25 cellular contexts compared by ENCODE assay signal in genomic region chr10:4310153-4310552, GRCh38.
A peak's percentile ranks its signal among the peaks of the same experiment; 100 is the strongest.
DNase-seq lines count a peak whose midpoint lies in the region; ATAC-seq and TF ChIP-seq lines count a peak whose summit lies in the region.
"Had no signal": no experiment of that assay in that cellular context is flagged by ENCODE, and none has a peak within 500 bp of the region (broad histone marks: within the 10 kb centered on the region; RNA-seq: fewer than 3 reads in every experiment).

No MANE protein-coding gene starts in this region.

- no peaks in the 10 kb centered on the region for H3K79me2 ChIP-seq in Karpas-422 (ENCODE audit: low read length)

- no peaks in the 10 kb centered on the region for H3K9me2 ChIP-seq in Karpas-422 (replicated peaks; ENCODE audit: insufficient read depth, low read length)

- H3K27me3 ChIP-seq in Karpas-422 (ENCODE audit: low read length) = no peaks in the 10 kb centered on the region
- H3K27me3 ChIP-seq in esophagus muscularis mucosa = no peaks in the 10 kb centered on the region
- no peaks in the 10 kb centered on the region for H3K27me3 ChIP-seq in left ventricle myocardium inferior (ENCODE audit: low read depth)
- no peaks in the 10 kb centered on the region for H3K27me3 ChIP-seq in skeletal muscle tissue (ENCODE audit: control insufficient read depth in 3 of 3, insufficient read depth in 3 of 3, low read length in 3 of 3)
- H3K27me3 ChIP-seq in body of pancreas = no peaks in the 10 kb centered on the region
- H3K27me3 ChIP-seq: BE2C had no signal

- ATAC-seq in HG02642 (IDR thresholded peaks at IDR 0.05; ENCODE audit: poor library complexity, unreplicated experiment) = no peak
- no peak for ATAC-seq in body of pancreas
- ATAC-seq in GM18511 (IDR thresholded peaks at IDR 0.05; ENCODE audit: unreplicated experiment) = no peak
- ATAC-seq: HepG2, K562 had no signal

- intact Hi-C loops in esophagus muscularis mucosa (cut with DNase I) = no loop called here
- intact Hi-C loops in left ventricle myocardium inferior (cut with micrococcal nuclease) = no loop called here
- intact Hi-C loops in body of pancreas (cut with DNase I) = no loop called here

- peak overlapping the region; percentile 6 for H3K4me2 ChIP-seq in Karpas-422 (ENCODE audit: low read depth, low read length, poor library complexity, severe bottlenecking)

- peaks cover 4% of the 10 kb centered on the region; the same call in 1 of the 2 replicates for H3K4me1 ChIP-seq in Karpas-422 (ENCODE audit: low read length)
- H3K4me1 ChIP-seq in esophagus muscularis mucosa = peaks cover 4 to 19% (median 17%) of the 10 kb centered on the region in 4 donors
- peaks cover 30% of the 10 kb centered on the region for H3K4me1 ChIP-seq in left ventricle myocardium inferior
- H3K4me1 ChIP-seq in skeletal muscle tissue (ENCODE audit: control insufficient read depth in 3 of 3, insufficient read depth in 3 of 3, low read length in 3 of 3) = peaks cover 2 to 4% (median 2%) of the 10 kb centered on the region in 3 donors
- H3K4me1 ChIP-seq in body of pancreas = peaks cover 8% of the 10 kb centered on the region
- H3K4me1 ChIP-seq: BE2C, Caco-2 had no signal

- DNase-seq in Karpas-422 (no peak), esophagus muscularis mucosa (ENCODE audit: extremely low spot score) (no peak), left ventricle myocardium inferior (no peak), body of pancreas (no peak)
- DNase-seq: BE2C; Caco-2; CD4-positive, alpha-beta T cell; DMS 273 treated with DMSO at 0.1 percent for 48 hours; DMS79 treated with DMSO at 0.1 percent for 48 hours; GM23248; H9; HFFc6; MM.1S; NCI-H1092 treated with DMSO at 0.1 percent for 48 hours; NCI-H2029 treated with DMSO at 0.1 percent for 48 hours; NCI-H226; NCI-H510A treated with DMSO at 0.1 percent for 48 hours; NCI-H748 treated with DMSO at 0.1 percent for 48 hours; NK-92 treated with Interleukin-12 subunit alpha and Interleukin-12 subunit beta, amount 100 ng/mL, for 24 hours had no signal

- TF ChIP-seq CTCF in esophagus muscularis mucosa (IDR thresholded peaks at IDR 0.05) (no peak), left ventricle myocardium inferior (IDR thresholded peaks at IDR 0.05; ENCODE audit: borderline replicate concordance) (no peak), body of pancreas (IDR thresholded peaks at IDR 0.05) (no peak)

- H3K36me3 ChIP-seq in Karpas-422 (ENCODE audit: insufficient read depth, low read length) (no peaks in the 10 kb centered on the region), esophagus muscularis mucosa (no peaks in the 10 kb centered on the region), left ventricle myocardium inferior (no peaks in the 10 kb centered on the region), skeletal muscle tissue (ENCODE audit: control insufficient read depth in 3 of 3, insufficient read depth in 3 of 3, low read length in 3 of 3) (no peaks in the 10 kb centered on the region), body of pancreas (replicated peaks in 1 of 2; ENCODE audit: insufficient read depth in 1 of 2, low read depth in 2 of 2) (no peaks in the 10 kb centered on the region)
- H3K36me3 ChIP-seq: BE2C had no signal

- H3K9ac ChIP-seq in Karpas-422 (ENCODE audit: low read length) (no peak overlapping the region), skeletal muscle tissue (ENCODE audit: low read depth in 1 of 3, low read length in 3 of 3) (peak overlapping the region in 2 of 3 donors; percentile 33 to 45)
- H3K9ac ChIP-seq: GM23248 had no signal

- no peak overlapping the region for H2AFZ ChIP-seq in Karpas-422 (ENCODE audit: low read length)
- H2AFZ ChIP-seq: GM23248 had no signal

- no peak overlapping the region for H3K4me3 ChIP-seq in Karpas-422 (ENCODE audit: low read length)
- no peak overlapping the region for H3K4me3 ChIP-seq in esophagus muscularis mucosa
- H3K4me3 ChIP-seq in left ventricle myocardium inferior = peak overlapping the region; percentile 20
- H3K4me3 ChIP-seq in skeletal muscle tissue (ENCODE audit: low read length in 3 of 3) = peak overlapping the region in 1 of 3 donors; percentile 25
- no peak overlapping the region for H3K4me3 ChIP-seq in body of pancreas
- H3K4me3 ChIP-seq: GM23248, K562 had no signal

- TF ChIP-seq EP300 in esophagus muscularis mucosa (IDR thresholded peaks at IDR 0.05) = no peak

- 50% methylated on average over 3 of the region's 3 CpGs for WGBS in esophagus muscularis mucosa
- 71 to 84% methylated on average over 3 of the region's 3 CpGs for WGBS in body of pancreas, 2 donors

- no peaks in the 10 kb centered on the region for H4K20me1 ChIP-seq in Karpas-422 (ENCODE audit: insufficient read depth, low read depth, low read length)

- no peaks in the 10 kb centered on the region; the same call in 1 of the 2 replicates for H3K9me3 ChIP-seq in Karpas-422 (ENCODE audit: low read length)
- H3K9me3 ChIP-seq in esophagus muscularis mucosa = no peaks in the 10 kb centered on the region
- no peaks in the 10 kb centered on the region for H3K9me3 ChIP-seq in left ventricle myocardium inferior (replicated peaks)
- H3K9me3 ChIP-seq in skeletal muscle tissue (ENCODE audit: control insufficient read depth in 3 of 3, low read length in 3 of 3) = no peaks in the 10 kb centered on the region
- H3K9me3 ChIP-seq in body of pancreas = no peaks in the 10 kb centered on the region
- H3K9me3 ChIP-seq: BE2C, Caco-2 had no signal

- TF ChIP-seq POLR2A in esophagus muscularis mucosa (IDR thresholded peaks at IDR 0.05; ENCODE audit: low read depth) (no peak), body of pancreas (IDR thresholded peaks at IDR 0.05) (no peak)

- H3K27ac ChIP-seq in Karpas-422 (ENCODE audit: low read length) (no peak overlapping the region), esophagus muscularis mucosa (replicated peaks in 1 of 4) (peak overlapping the region; percentile 15 to 55 (median 38)), left ventricle myocardium inferior (replicated peaks) (peak overlapping the region; percentile 76), skeletal muscle tissue (ENCODE audit: low read depth, low read length) (no peak overlapping the region), body of pancreas (no peak overlapping the region)
- H3K27ac ChIP-seq: GM23248, HL-60 had no signal

Comparison
In these comparisons a context has a peak if more than half of its experiments do, and no peak if none do; other contexts are left out.
1. H3K27ac ChIP-seq: peak in esophagus muscularis mucosa (4 of 4) and left ventricle myocardium inferior (single experiment); none in Karpas-422 (single experiment), skeletal muscle tissue (single experiment) and body of pancreas (0 of 4).